ENCODE assay signal across 1 cellular context in the genomic region with DNA sequence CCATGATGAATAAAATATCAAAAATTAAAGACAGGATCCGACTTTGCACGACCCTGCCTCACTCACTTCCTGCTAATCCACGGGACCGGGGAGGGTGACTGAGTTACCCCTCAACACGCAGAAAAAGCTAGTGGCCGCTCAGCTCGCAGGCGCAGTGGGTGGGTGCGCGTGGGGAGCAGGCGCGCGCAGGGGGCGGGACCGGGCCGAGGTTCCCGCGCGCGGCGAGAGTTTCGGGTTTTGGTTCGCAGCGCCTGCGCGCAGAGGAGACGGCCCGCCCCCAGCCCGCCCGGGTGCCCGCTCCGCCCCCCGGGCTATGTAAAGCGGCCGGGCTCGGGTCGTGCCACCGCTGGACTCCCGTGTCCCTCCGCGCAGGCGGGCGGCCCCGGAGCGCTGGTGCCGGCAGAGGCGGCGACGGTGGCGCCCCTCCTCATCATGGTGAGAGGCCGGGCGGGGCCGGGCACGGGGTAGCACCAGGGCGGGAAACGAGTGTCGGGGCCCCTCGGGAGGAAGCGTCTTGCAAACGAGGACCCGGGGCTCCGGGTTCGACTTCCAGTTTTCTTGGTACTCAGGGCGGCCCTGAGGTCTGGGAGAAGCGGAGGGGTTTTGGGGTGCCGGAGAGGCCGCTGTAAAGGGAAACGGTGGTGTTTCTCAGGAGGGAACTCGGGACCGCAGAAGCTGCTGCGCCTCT.
A peak's percentile ranks its signal among the peaks of the same experiment; 100 is the strongest.
TF ChIP-seq lines count a peak whose summit lies in the region.

A gene (plus strand): TSS at position 343 of the 688 bp plus-strand sequence. CDS start 90 bp downstream, at position 433.

TF ChIP-seq in H1, 55 proteins besides CTCF, POLR2A, EP300 and RAD21 (continued from another document):
- TF ChIP-seq FOSL1 (IDR thresholded peaks at IDR 0.05; ENCODE audit: insufficient read depth, low read depth, low read length) (no peak), TBP (IDR thresholded peaks at IDR 0.05; ENCODE audit: low read depth, low read length) (peak; percentile 68; the same call in 1 of the 2 replicates), CHD1 (IDR thresholded peaks at IDR 0.05; ENCODE audit: low read depth, low read length) (no peak), BRCA1 (IDR thresholded peaks at IDR 0.05; ENCODE audit: low read depth, low read length) (peak; percentile 85), KDM5A (IDR thresholded peaks at IDR 0.05; ENCODE audit: low read length) (no peak), HDAC2 (IDR thresholded peaks at IDR 0.05; ENCODE audit: borderline replicate concordance in 1 of 2, low read depth in 2 of 2, low read length in 2 of 2) (0 out of 4 replicates have a peak, but pooled peaks of 1 of the 2 experiments have one; percentile 19), SIN3A (conservative IDR thresholded peaks at IDR 0.05 in 1 of 2, IDR thresholded peaks at IDR 0.05 in 1 of 2; ENCODE audit: low read depth in 1 of 2, low read length in 2 of 2) (peak in 1 of 2 experiments; percentile 26; a peak in 1 of 4 replicates), CHD2 (IDR thresholded peaks at IDR 0.05; ENCODE audit: low read length) (peak; percentile 94), PHF8 (conservative IDR thresholded peaks at IDR 0.05; ENCODE audit: low read depth, low read length) (peak; percentile 58), BACH1 (IDR thresholded peaks at IDR 0.05; ENCODE audit: low read length) (peak; percentile 61; the same call in 1 of the 2 replicates), KDM4A (IDR thresholded peaks at IDR 0.05; ENCODE audit: low read depth, low read length, severe bottlenecking) (peak; percentile 67), NRF1 (IDR thresholded peaks at IDR 0.05; ENCODE audit: low read depth, low read length) (peak; percentile 57), POLR2AphosphoS5 (IDR thresholded peaks at IDR 0.05; ENCODE audit: low read depth, low read length) (0 out of 2 replicates have a peak, but pooled peaks have one; percentile 36), TAF1 (IDR thresholded peaks at IDR 0.05; ENCODE audit: low read depth, low read length) (peak; percentile 72), CTBP2 (IDR thresholded peaks at IDR 0.05; ENCODE audit: borderline replicate concordance, insufficient read depth, insufficient read length, low read length) (no peak), RFX5 (IDR thresholded peaks at IDR 0.05; ENCODE audit: borderline replicate concordance, low read depth, low read length) (no peak), TAF7 (optimal IDR thresholded peaks at IDR 0.05; ENCODE audit: borderline replicate concordance, low read depth, low read length) (peak; percentile 15), RBBP5 (IDR thresholded peaks at IDR 0.05; ENCODE audit: borderline replicate concordance, low read depth, low read length) (0 out of 2 replicates have a peak, but pooled peaks have one; percentile 34)
- TF ChIP-seq, protein P1, sequence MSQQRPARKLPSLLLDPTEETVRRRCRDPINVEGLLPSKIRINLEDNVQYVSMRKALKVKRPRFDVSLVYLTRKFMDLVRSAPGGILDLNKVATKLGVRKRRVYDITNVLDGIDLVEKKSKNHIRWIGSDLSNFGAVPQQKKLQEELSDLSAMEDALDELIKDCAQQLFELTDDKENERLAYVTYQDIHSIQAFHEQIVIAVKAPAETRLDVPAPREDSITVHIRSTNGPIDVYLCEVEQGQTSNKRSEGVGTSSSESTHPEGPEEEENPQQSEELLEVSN (IDR thresholded peaks at IDR 0.05): peak; percentile 91
- TF ChIP-seq, protein P2, sequence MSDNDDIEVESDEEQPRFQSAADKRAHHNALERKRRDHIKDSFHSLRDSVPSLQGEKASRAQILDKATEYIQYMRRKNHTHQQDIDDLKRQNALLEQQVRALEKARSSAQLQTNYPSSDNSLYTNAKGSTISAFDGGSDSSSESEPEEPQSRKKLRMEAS (IDR thresholded peaks at IDR 0.05): peak; percentile 39; the same call in 1 of the 2 replicates
